10 cellular contexts compared by ENCODE assay signal in genomic region chr15:73686781-73687256, GRCh38. TPM values are rescaled to one million over a fixed set of nuclear protein-coding genes. Genes with fewer than 3 reads are reported as not detected.
DNase-seq lines count a peak whose midpoint lies in the region; ATAC-seq and TF ChIP-seq lines count a peak whose summit lies in the region.
"Had no signal": no experiment of that assay in that cellular context is flagged by ENCODE, and none has a peak within 500 bp of the region (broad histone marks: within the 10 kb centered on the region; RNA-seq: fewer than 3 reads in every experiment).

No MANE protein-coding gene starts in this region.

- H3K9me3 Mint-ChIP-seq in glutamatergic neuron (ENCODE audit: unreplicated experiment): peaks cover 10% of the 10 kb centered on the region
- H3K9me3 Mint-ChIP-seq: H9 had no signal

- H3K27ac Mint-ChIP-seq in glutamatergic neuron (ENCODE audit: unreplicated experiment): peak overlapping the region; percentile 49

- no peak for DNase-seq in HFF-Myc (ENCODE audit: extremely low read depth, low read depth)
- no peak for DNase-seq in glutamatergic neuron
- DNase-seq in DMS114 treated with DMSO at 0.1 percent for 48 hours (lab: John Stamatoyannopoulos, UW; ENCODE audit: unreplicated experiment): no peak
- no peak for DNase-seq in Ammon's horn (ENCODE audit: low spot score)
- no peak for DNase-seq in NCI-H2196 (lab: John Stamatoyannopoulos, UW; ENCODE audit: unreplicated experiment)
- DNase-seq: H9, SHP77 treated with DMSO at 0.1 percent for 48 hours had no signal

- H3K4me3 Mint-ChIP-seq in glutamatergic neuron (ENCODE audit: unreplicated experiment): peak overlapping the region; percentile 99

- TF ChIP-seq CTCF in HFF-Myc (IDR thresholded peaks at IDR 0.05; ENCODE audit: low read depth, low read length, missing control alignments) (no peak), glutamatergic neuron (IDR thresholded peaks at IDR 0.05; ENCODE audit: partially characterized antibody, unreplicated experiment) (no peak)

- H3K4me1 Mint-ChIP-seq in glutamatergic neuron (ENCODE audit: low read depth, unreplicated experiment): peaks cover 36% of the 10 kb centered on the region

- peaks cover 16% of the 10 kb centered on the region for H3K27me3 Mint-ChIP-seq in glutamatergic neuron (ENCODE audit: unreplicated experiment)

- no peaks in the 10 kb centered on the region for H3K36me3 Mint-ChIP-seq in glutamatergic neuron (ENCODE audit: unreplicated experiment)

- H3K27ac ChIP-seq in angular gyrus (ENCODE audit: low read depth, low read length) (peak overlapping the region; percentile 24), skin epidermis (peak overlapping the region in 13 of 21 experiments; percentile 11 to 94 (median 57))

- ATAC-seq in GM19395 (IDR thresholded peaks at IDR 0.05; ENCODE audit: unreplicated experiment): no peak

- H3K4me3 ChIP-seq in HFF-Myc (replicated peaks; ENCODE audit: low read depth, low read length) (0 out of 2 replicates have a peak overlapping the region, but pooled peaks have one; percentile 86), skin epidermis (peak overlapping the region in 1 of 7 experiments; percentile 77)

RNA-seq across cellular contexts. Expression of gene CD276, which starts 2.6 kb away (rescaled TPM):
- total RNA-seq in glutamatergic neuron (ENCODE audit: unreplicated experiment): 192 TPM

RNA-seq across cellular contexts. Expression of gene NPTN, which starts 53.6 kb away (rescaled TPM):
- total RNA-seq in glutamatergic neuron (ENCODE audit: unreplicated experiment): 86.6 TPM
